ENCODE assay signal across 17 cellular contexts in the genomic region with DNA sequence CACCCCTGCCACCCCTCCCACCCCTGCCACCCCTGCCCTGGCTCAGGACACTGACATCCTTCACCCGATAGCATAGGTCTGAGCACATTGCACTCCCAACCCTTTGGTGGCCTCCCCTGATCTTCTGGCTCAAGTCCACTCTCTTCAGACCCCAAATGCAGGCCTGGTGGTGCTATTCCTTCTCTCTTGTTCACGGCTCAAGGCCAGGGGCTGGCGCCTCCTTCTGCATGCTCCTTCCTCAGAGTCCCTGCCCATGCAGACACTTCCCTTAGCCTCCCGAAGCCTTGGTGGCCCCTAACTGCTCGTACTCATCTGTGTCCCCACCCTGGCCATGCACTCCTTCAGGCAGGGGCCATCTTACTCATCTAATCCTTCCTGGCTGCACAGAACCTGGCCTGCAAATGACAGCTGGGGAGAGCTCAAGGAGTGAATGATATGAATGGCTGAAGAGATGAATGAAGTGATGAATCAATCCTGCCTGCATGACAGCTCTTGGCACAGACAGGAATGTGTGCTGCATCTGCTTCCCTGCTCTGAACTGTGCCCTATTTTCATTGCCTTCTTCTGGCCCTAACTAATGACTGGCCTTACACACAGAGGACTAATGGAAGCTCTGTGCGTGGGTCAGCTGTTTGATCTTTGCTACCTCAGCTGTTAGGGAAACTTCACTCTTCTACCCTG.
DNase-seq lines count a peak whose midpoint lies in the region; ATAC-seq and TF ChIP-seq lines count a peak whose summit lies in the region.
"Had no signal": no experiment of that assay in that cellular context is flagged by ENCODE, and none has a peak within 500 bp of the region (broad histone marks: within the 10 kb centered on the region; RNA-seq: fewer than 3 reads in every experiment).

No MANE protein-coding gene starts in this region.

- H3K27ac Mint-ChIP-seq in brain, result peak overlapping the region in 4 of 5 experiments; percentile 2 to 52 (median 39)
- H3K27ac Mint-ChIP-seq: activated naive CD4-positive, alpha-beta T cell treated with anti-CD3 and anti-CD28 coated beads, Interleukin-2, amount 10 ng/mL, durations not matched to agents 7 days and 5 days; CD8-positive, alpha-beta T cell had no signal

- peak overlapping the region; percentile 22 for H3K27ac ChIP-seq in vagina

- ATAC-seq in left ventricle myocardium superior, result peak; percentile 18
- no peak for ATAC-seq in Right ventricle myocardium inferior
- no peak for ATAC-seq in GM18505 (IDR thresholded peaks at IDR 0.05; ENCODE audit: unreplicated experiment)
- no peak for ATAC-seq in GM18868 (IDR thresholded peaks at IDR 0.05; ENCODE audit: unreplicated experiment)
- ATAC-seq: CD8-positive, alpha-beta T cell had no signal

- no peaks in the 10 kb centered on the region for H3K27me3 ChIP-seq in vagina

- TF ChIP-seq POLR2A in vagina (IDR thresholded peaks at IDR 0.05), result no peak
- TF ChIP-seq POLR2A in GM18505 (IDR thresholded peaks at IDR 0.05; ENCODE audit: borderline replicate concordance, extremely low read depth, insufficient read depth, insufficient read length), result no peak

- H3K4me3 Mint-ChIP-seq in brain, result no peak overlapping the region
- H3K4me3 Mint-ChIP-seq: activated naive CD4-positive, alpha-beta T cell treated with anti-CD3 and anti-CD28 coated beads, Interleukin-2, amount 10 ng/mL, durations not matched to agents 7 days and 5 days; CD8-positive, alpha-beta T cell had no signal

- TF ChIP-seq CTCF in brain (conservative IDR thresholded peaks at IDR 0.05) (no peak), vagina (IDR thresholded peaks at IDR 0.05) (no peak)

- H3K9me3 Mint-ChIP-seq in brain, result peaks cover 17 to 26% (median 18%) of the 10 kb centered on the region in 5 experiments
- H3K9me3 Mint-ChIP-seq: activated naive CD4-positive, alpha-beta T cell treated with anti-CD3 and anti-CD28 coated beads, Interleukin-2, amount 10 ng/mL, durations not matched to agents 7 days and 5 days had no signal

- peaks cover 61% of the 10 kb centered on the region for H3K4me1 ChIP-seq in vagina

- DNase-seq in left ventricle myocardium superior (no peak), Right ventricle myocardium inferior (ENCODE audit: missing footprints) (no peak), kidney tubule cell (ENCODE audit: low spot score) (peak; percentile 70), vagina (ENCODE audit: extremely low spot score in 2 of 2) (no peak)
- no peak for DNase-seq in activated effector memory CD4-positive, alpha-beta T cell treated with Interleukin-2 at 50 U/mL for 16 hours
- DNase-seq: activated CD4-positive, alpha-beta T cell treated with anti-CD3 and anti-CD28 coated beads for 1 hour; activated CD8-positive, alpha-beta memory T cell treated with anti-CD3 and anti-CD28 coated beads, Interleukin-2, amount 50 U/mL, for 48 hours; activated naive CD4-positive, alpha-beta T cell treated with anti-CD3 and anti-CD28 coated beads, Interleukin-2, amount 10 ng/mL, durations not matched to agents 7 days and 5 days; CD8-positive, alpha-beta T cell; Karpas-422; NCI-H1436 treated with DMSO at 0.1 percent for 48 hours; RPMI8226; stimulated activated CD4-positive, alpha-beta T cell treated with anti-CD3 and anti-CD28 coated beads, Interleukin-12 subunit alpha, Interleukin-12 subunit beta, amount 100 ng/mL, for 4 hours; T-helper 2 cell had no signal

- no peaks in the 10 kb centered on the region for H3K36me3 Mint-ChIP-seq in brain
- H3K36me3 Mint-ChIP-seq: activated naive CD4-positive, alpha-beta T cell treated with anti-CD3 and anti-CD28 coated beads, Interleukin-2, amount 10 ng/mL, durations not matched to agents 7 days and 5 days; CD8-positive, alpha-beta T cell had no signal

- peaks cover 19% of the 10 kb centered on the region for H3K4me1 Mint-ChIP-seq in brain
- H3K4me1 Mint-ChIP-seq: activated naive CD4-positive, alpha-beta T cell treated with anti-CD3 and anti-CD28 coated beads, Interleukin-2, amount 10 ng/mL, durations not matched to agents 7 days and 5 days had no signal

- no peak overlapping the region for H3K4me3 ChIP-seq in vagina

- H3K9me3 ChIP-seq in vagina, result no peaks in the 10 kb centered on the region

- peaks cover 9% of the 10 kb centered on the region for H3K27me3 Mint-ChIP-seq in brain
- H3K27me3 Mint-ChIP-seq: activated naive CD4-positive, alpha-beta T cell treated with anti-CD3 and anti-CD28 coated beads, Interleukin-2, amount 10 ng/mL, durations not matched to agents 7 days and 5 days had no signal

- intact Hi-C loops in left ventricle myocardium superior (cut with micrococcal nuclease), result no loop called here
- intact Hi-C loops in Right ventricle myocardium inferior (cut with DNase I), result no loop called here
- intact Hi-C loops in vagina (cut with DNase I), result no loop called here

- no peaks in the 10 kb centered on the region for H3K36me3 ChIP-seq in vagina
